ENCODE assay signal across 19 cellular contexts in the genomic region with DNA sequence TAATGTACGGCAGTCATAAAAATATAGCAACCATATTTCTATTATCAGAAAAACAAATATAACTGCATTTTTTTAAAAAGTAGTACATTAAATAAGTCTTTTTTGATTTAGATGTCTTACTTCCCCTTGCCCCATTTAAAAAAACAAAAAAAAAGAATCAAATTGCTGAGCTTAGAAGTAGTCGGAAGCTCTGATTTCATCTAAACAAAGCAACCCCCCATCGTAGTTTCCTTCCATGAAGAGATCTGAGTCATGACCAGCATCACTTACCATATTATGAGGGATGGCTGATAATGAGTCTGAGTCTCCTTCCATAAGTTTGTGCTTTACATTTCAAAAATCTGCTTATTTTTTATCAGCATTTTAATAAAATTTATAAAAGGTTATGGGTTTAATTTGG.
"Had no signal": no experiment of that assay in that cellular context is flagged by ENCODE, and none has a peak within 500 bp of the region (broad histone marks: within the 10 kb centered on the region; RNA-seq: fewer than 3 reads in every experiment).

No MANE protein-coding gene starts in this region.

- H3K4me3 Mint-ChIP-seq: activated naive CD8-positive, alpha-beta T cell; activated T-helper 1 cell treated with anti-CD3 and anti-CD28 coated beads, Interleukin-12 subunit alpha, Interleukin-12 subunit beta, Interleukin-2, Interleukin-4 antibody, amounts not matched to agents 30 ng/mL and 10 ng/mL and 1 ng/mL, durations not matched to agents 14 hours and 24 hours and 36 hours; central memory CD8-positive, alpha-beta T cell; immature natural killer cell; naive thymus-derived CD4-positive, alpha-beta T cell; stimulated activated memory B cell treated with anti-CD40 and anti-IgM and Interleukin-4, amounts not matched to agents 10 μg/mL and 1 μg/mL and 100 μg/mL, for 72 hours; T-helper 17 cell; type B pancreatic cell had no signal

- ATAC-seq: heart right ventricle; naive thymus-derived CD4-positive, alpha-beta T cell; pancreas; sciatic nerve; stimulated activated memory B cell treated with anti-CD40 and anti-IgM and Interleukin-4, amounts not matched to agents 10 μg/mL and 1 μg/mL and 100 μg/mL, for 72 hours; T-helper 17 cell had no signal

- H3K27ac Mint-ChIP-seq: activated naive CD8-positive, alpha-beta T cell; activated T-helper 1 cell treated with anti-CD3 and anti-CD28 coated beads, Interleukin-12 subunit alpha, Interleukin-12 subunit beta, Interleukin-2, Interleukin-4 antibody, amounts not matched to agents 30 ng/mL and 10 ng/mL and 1 ng/mL, durations not matched to agents 14 hours and 24 hours and 36 hours; immature natural killer cell; naive thymus-derived CD4-positive, alpha-beta T cell; stimulated activated memory B cell treated with anti-CD40 and anti-IgM and Interleukin-4, amounts not matched to agents 10 μg/mL and 1 μg/mL and 100 μg/mL, for 72 hours; T-helper 17 cell; type B pancreatic cell had no signal

- H3K4me3 ChIP-seq: coronary artery, heart right ventricle, pancreas, smooth muscle cell, testis had no signal

- H3K27me3 Mint-ChIP-seq: activated naive CD8-positive, alpha-beta T cell; central memory CD8-positive, alpha-beta T cell; naive thymus-derived CD4-positive, alpha-beta T cell; stimulated activated memory B cell treated with anti-CD40 and anti-IgM and Interleukin-4, amounts not matched to agents 10 μg/mL and 1 μg/mL and 100 μg/mL, for 72 hours; T-helper 17 cell; type B pancreatic cell had no signal

- DNase-seq: activated CD4-positive, alpha-beta T cell treated with anti-CD3 and anti-CD28 coated beads for 1 hour; activated CD4-positive, alpha-beta T cell treated with anti-CD3 and anti-CD28 coated beads, Interleukin-2, amount 50 U/mL, for 4 hours; heart right ventricle; immature natural killer cell; mesendoderm; naive thymus-derived CD4-positive, alpha-beta T cell; pancreas; stimulated activated CD4-positive, alpha-beta T cell treated with anti-CD3 and anti-CD28 coated beads, Interleukin-4, amount 100 ng/mL, for 4 hours; T-helper 17 cell; testis; WERI-Rb-1 had no signal

- H3K9me3 Mint-ChIP-seq: central memory CD8-positive, alpha-beta T cell; type B pancreatic cell had no signal
